ENCODE assay signal across 15 cellular contexts in genomic region chr3:31356941-31357340, GRCh38.
DNase-seq lines count a peak whose midpoint lies in the region; ATAC-seq, FAIRE-seq and TF ChIP-seq lines count a peak whose summit lies in the region.
"Had no signal": no experiment of that assay in that cellular context is flagged by ENCODE, and none has a peak within 500 bp of the region (broad histone marks: within the 10 kb centered on the region; RNA-seq: fewer than 3 reads in every experiment).

No MANE protein-coding gene starts in this region.

- no peak overlapping the region for H3K23ac ChIP-seq in IMR-90 (ENCODE audit: low read depth, low read length)

- no peak overlapping the region for H4K8ac ChIP-seq in IMR-90 (ENCODE audit: low read depth in 2 of 2, low read length in 2 of 2)

- DNase-seq in ELF-1 (ENCODE audit: low read depth, low spot score) (peak; percentile 43), IMR-90 (peak; percentile 33), mammary epithelial cell (peak; percentile 78), HepG2 (ENCODE audit: low spot score) (no peak), anterior cingulate cortex (lab: John Stamatoyannopoulos, UW) (no peak), omental fat pad (ENCODE audit: low spot score) (no peak)
- DNase-seq: activated CD8-positive, alpha-beta memory T cell treated with anti-CD3 and anti-CD28 coated beads, Interleukin-2, amount 50 U/mL, for 48 hours; stimulated activated CD4-positive, alpha-beta T cell treated with anti-CD3 and anti-CD28 coated beads, Interleukin-15, amount 100 ng/mL, for 24 hours; stimulated activated naive B cell treated with anti-CD40 and anti-IgM and Interleukin-4, amounts not matched to agents 10 μg/mL and 1 μg/mL and 100 μg/mL, for 72 hours had no signal

- TF ChIP-seq CTCF in IMR-90 (conservative IDR thresholded peaks at IDR 0.05; ENCODE audit: low read depth, low read length) (no peak), mammary epithelial cell (conservative IDR thresholded peaks at IDR 0.05 in 1 of 2, IDR thresholded peaks at IDR 0.05 in 1 of 2; ENCODE audit: extremely low read depth in 1 of 2, insufficient read depth in 1 of 2, low read depth in 1 of 2, low read length in 2 of 2) (no peak), HepG2 (CRISPR knock-in tag; IDR thresholded peaks at IDR 0.05) (no peak), gastroesophageal sphincter (IDR thresholded peaks at IDR 0.05) (no peak), omental fat pad (IDR thresholded peaks at IDR 0.05) (no peak)

- dilution Hi-C loops in IMR-90 (cut with HindIII; ENCODE audit: low sequenced_read_pairs, unreplicated experiment): no loop called here
- dilution Hi-C loops in mammary epithelial cell (cut with HindIII; ENCODE audit: low sequenced_read_pairs): no loop called here

- H2AFZ ChIP-seq in IMR-90 (replicated peaks; ENCODE audit: low read length, poor library complexity) (no peak overlapping the region), mammary epithelial cell (ENCODE audit: low read depth, low read length) (peak overlapping the region; percentile 56), HepG2 (ENCODE audit: low read length) (no peak overlapping the region)
- H2AFZ ChIP-seq: neural progenitor cell had no signal

- H4K20me1 ChIP-seq in IMR-90 (ENCODE audit: insufficient read depth, low read length) (no peaks in the 10 kb centered on the region), mammary epithelial cell (ENCODE audit: insufficient read depth, low read length) (no peaks in the 10 kb centered on the region), HepG2 (ENCODE audit: insufficient read depth, low read length) (no peaks in the 10 kb centered on the region)

- no peaks in the 10 kb centered on the region for H3K79me1 ChIP-seq in IMR-90 (ENCODE audit: low read depth in 1 of 2, low read length in 2 of 2)

- H3K4me3 ChIP-seq in IMR-90 (ENCODE audit: insufficient read depth, low read depth, low read length) (no peak overlapping the region), mammary epithelial cell (replicated peaks in 1 of 3; ENCODE audit: insufficient read depth in 1 of 3, low read depth in 2 of 3, low read length in 3 of 3) (no peak overlapping the region), HepG2 (replicated peaks in 1 of 3; ENCODE audit: insufficient read depth in 1 of 3, low read depth in 2 of 3, low read length in 3 of 3) (no peak overlapping the region), gastroesophageal sphincter (no peak overlapping the region)
- H3K4me3 ChIP-seq: GM12878, neural progenitor cell had no signal

- CTCF ChIA-PET in IMR-90 (lab: Yijun Ruan, JAX): no interaction called here
- CTCF ChIA-PET in mammary epithelial cell (lab: Charles Lee; ENCODE audit: low non-redundant PET): no interaction called here
- CTCF ChIA-PET in HepG2 (lab: Yijun Ruan, JAX; ENCODE audit: low intra/inter-chr PET ratio, low total read pairs): no interaction called here

- H3K56ac ChIP-seq in IMR-90 (ENCODE audit: extremely low read depth, insufficient read depth, low read length): no peak overlapping the region

- no peak overlapping the region for H2AK5ac ChIP-seq in IMR-90 (ENCODE audit: low read depth, low read length)

- no peak overlapping the region for H2BK120ac ChIP-seq in IMR-90 (ENCODE audit: low read depth, low read length)

- H2BK20ac ChIP-seq in IMR-90 (ENCODE audit: low read depth, low read length): no peak overlapping the region

- H3K4me2 ChIP-seq in IMR-90 (ENCODE audit: low read depth, low read length) (no peak overlapping the region), mammary epithelial cell (ENCODE audit: insufficient read depth, low read depth, low read length) (no peak overlapping the region), HepG2 (ENCODE audit: low read depth, low read length) (no peak overlapping the region)
- H3K4me2 ChIP-seq: neural progenitor cell had no signal

- in situ Hi-C loops in IMR-90 (cut with MboI; ENCODE audit: low sequenced_read_pairs): no loop called here
- in situ Hi-C loops in mammary epithelial cell (cut with MboI; ENCODE audit: low sequenced_read_pairs in 2 of 2): no loop called here
- in situ Hi-C loops in HepG2 (cut with HindIII; ENCODE audit: extremely low pct_ligation_motif_present, low pct_unique_long_range_greater_than_20kb): no loop called here

- intact Hi-C loops in IMR-90 (cut with micrococcal nuclease) (no loop called here), mammary epithelial cell (cut with micrococcal nuclease) (no loop called here), HepG2 (cut with micrococcal nuclease; ENCODE audit: unreplicated experiment) (no loop called here)

- H3K18ac ChIP-seq in IMR-90 (ENCODE audit: low read depth, low read length): no peak overlapping the region

- BruUV-seq in IMR-90 (replicated peaks; lab: Mats Ljungman, UMichigan): no TSS peak
- BruUV-seq in mammary epithelial cell (replicated peaks; lab: Mats Ljungman, UMichigan): no TSS peak
- no TSS peak for BruUV-seq in HepG2 (replicated peaks; lab: Mats Ljungman, UMichigan)

- no peak overlapping the region for H2BK5ac ChIP-seq in IMR-90 (ENCODE audit: low read depth, low read length, poor library complexity, severe bottlenecking)

- TF ChIP-seq POLR2A in IMR-90 (IDR thresholded peaks at IDR 0.05; ENCODE audit: low read depth, low read length): no peak
- TF ChIP-seq POLR2A in HepG2 (IDR thresholded peaks at IDR 0.05; ENCODE audit: insufficient read depth in 1 of 2, low read depth in 2 of 2, low read length in 2 of 2): no peak
- TF ChIP-seq POLR2A in gastroesophageal sphincter (IDR thresholded peaks at IDR 0.05): no peak

- TF ChIP-seq EP300 in HepG2 (IDR thresholded peaks at IDR 0.05; ENCODE audit: low read depth in 2 of 2, low read length in 2 of 2): no peak
- TF ChIP-seq EP300 in HepG2 (CRISPR knock-in tag; IDR thresholded peaks at IDR 0.05; ENCODE audit: borderline replicate concordance): no peak
- no peak for TF ChIP-seq EP300 in gastroesophageal sphincter (IDR thresholded peaks at IDR 0.05)

- no peak overlapping the region for H4K5ac ChIP-seq in IMR-90 (ENCODE audit: low read depth, low read length)

- H4K91ac ChIP-seq in IMR-90 (ENCODE audit: insufficient read depth, low read depth, low read length): no peak overlapping the region

- H3K9ac ChIP-seq in IMR-90 (ENCODE audit: low read depth, low read length): no peak overlapping the region
- no peak overlapping the region for H3K9ac ChIP-seq in mammary epithelial cell (ENCODE audit: insufficient read depth, low read length)
- no peak overlapping the region for H3K9ac ChIP-seq in HepG2 (ENCODE audit: insufficient read depth, low read depth, low read length)
- H3K9ac ChIP-seq: neural progenitor cell had no signal

- WGBS in IMR-90 (ENCODE audit: extremely low coverage in 2 of 2, insufficient read length in 1 of 2), 2 experiments: 93% methylated on average over 2 of the region's 9 CpGs; no CpG with 5 or more reads in 1 of the 2 experiments
- WGBS in mammary epithelial cell (ENCODE audit: low coverage, missing lambda C conversion rate): 33% methylated on average over 9 of the region's 9 CpGs
- WGBS in HepG2 (ENCODE audit: low lambda C conversion rate): 94% methylated on average over 9 of the region's 9 CpGs
- 76 to 84% methylated on average over 8 of the region's 9 CpGs for WGBS in gastroesophageal sphincter (ENCODE audit: low coverage in 1 of 2), 2 donors

- POLR2A ChIA-PET in IMR-90 (lab: Charles Lee; ENCODE audit: unreplicated experiment): no interaction called here
- POLR2A ChIA-PET in HepG2 (lab: Yijun Ruan, JAX): no interaction called here

- no peak overlapping the region for H3K27ac ChIP-seq in IMR-90 (ENCODE audit: insufficient read depth, low read length)
- peak overlapping the region; percentile 3 for H3K27ac ChIP-seq in mammary epithelial cell (ENCODE audit: insufficient read depth, low read depth, low read length)
- H3K27ac ChIP-seq in HepG2 (ENCODE audit: extremely low read length, insufficient read depth, low read length): no peak overlapping the region
- no peak overlapping the region for H3K27ac ChIP-seq in gastroesophageal sphincter
- H3K27ac ChIP-seq: epithelial cell of prostate, neural progenitor cell had no signal

- H2BK15ac ChIP-seq in IMR-90 (ENCODE audit: low read depth, low read length): no peak overlapping the region

- H3K9me1 ChIP-seq in IMR-90 (ENCODE audit: insufficient read depth, low read length): peaks cover 1% of the 10 kb centered on the region; the same call in 1 of the 2 replicates

- no peaks in the 10 kb centered on the region for H3K9me3 ChIP-seq in IMR-90 (ENCODE audit: control insufficient read depth, insufficient read depth, low read length)
- H3K9me3 ChIP-seq in mammary epithelial cell (replicated peaks; ENCODE audit: insufficient read depth, low read length): no peaks in the 10 kb centered on the region
- no peaks in the 10 kb centered on the region for H3K9me3 ChIP-seq in HepG2 (ENCODE audit: low read length)
- no peaks in the 10 kb centered on the region for H3K9me3 ChIP-seq in gastroesophageal sphincter

- TF ChIP-seq RAD21 in IMR-90 (IDR thresholded peaks at IDR 0.05; ENCODE audit: low read length): no peak
- no peak for TF ChIP-seq RAD21 in HepG2 (CRISPR knock-in tag; IDR thresholded peaks at IDR 0.05)

- no peak for ATAC-seq in IMR-90 (ENCODE audit: low read depth)
- no peak for ATAC-seq in HepG2
- no peak for ATAC-seq in gastroesophageal sphincter
- ATAC-seq in omental fat pad (ENCODE audit: low FRiP score): no peak
- no peak for ATAC-seq in GM21619 (IDR thresholded peaks at IDR 0.05; ENCODE audit: unreplicated experiment)
- ATAC-seq: GM12878; stimulated activated naive B cell treated with anti-CD40 and anti-IgM and Interleukin-4, amounts not matched to agents 10 μg/mL and 1 μg/mL and 100 μg/mL, for 72 hours had no signal

- H3K79me2 ChIP-seq in mammary epithelial cell (ENCODE audit: insufficient read depth, low read length) (no peaks in the 10 kb centered on the region), HepG2 (ENCODE audit: insufficient read depth, low read length) (no peaks in the 10 kb centered on the region)

- H2AK9ac ChIP-seq in IMR-90 (replicated peaks; ENCODE audit: low read depth, low read length, poor library complexity): no peak overlapping the region

- no peak for FAIRE-seq in HepG2 (lab: Jason Lieb, UNC)
- FAIRE-seq: GM12878, islet of Langerhans had no signal

- H3K27me3 ChIP-seq in IMR-90 (ENCODE audit: control insufficient read depth, insufficient read depth, low read length) (no peaks in the 10 kb centered on the region; the same call in 1 of the 2 replicates), mammary epithelial cell (ENCODE audit: insufficient read depth, low read length) (no peaks in the 10 kb centered on the region), HepG2 (ENCODE audit: control insufficient read depth in 1 of 2, insufficient read depth in 2 of 2, low read length in 2 of 2) (no peaks in the 10 kb centered on the region), gastroesophageal sphincter (no peaks in the 10 kb centered on the region)
- H3K27me3 ChIP-seq: neural progenitor cell had no signal

- H3K4me1 ChIP-seq in IMR-90 (ENCODE audit: control insufficient read depth, insufficient read depth, low read length) (peaks cover 6% of the 10 kb centered on the region), mammary epithelial cell (ENCODE audit: insufficient read depth, low read length) (peaks cover 10% of the 10 kb centered on the region), HepG2 (ENCODE audit: insufficient read depth, low read length) (peaks cover 21% of the 10 kb centered on the region), gastroesophageal sphincter (peaks cover 0 to 4% (median 0%) of the 10 kb centered on the region in 3 donors)

- H3K36me3 ChIP-seq in IMR-90 (ENCODE audit: control insufficient read depth, insufficient read depth, low read length) (no peaks in the 10 kb centered on the region), mammary epithelial cell (ENCODE audit: insufficient read depth, low read length) (no peaks in the 10 kb centered on the region), HepG2 (replicated peaks in 1 of 2; ENCODE audit: control insufficient read depth in 1 of 2, insufficient read depth in 2 of 2, low read length in 2 of 2) (no peaks in the 10 kb centered on the region), gastroesophageal sphincter (no peaks in the 10 kb centered on the region)
- H3K36me3 ChIP-seq: neural progenitor cell had no signal

- H3K4ac ChIP-seq in IMR-90 (ENCODE audit: low read depth, low read length): no peak overlapping the region

- no peak overlapping the region for H3K14ac ChIP-seq in IMR-90 (replicated peaks; ENCODE audit: low read depth, low read length)

Comparison
In these comparisons a context has a peak if more than half of its experiments do, and no peak if none do; other contexts are left out.
1. DNase-seq: peak in ELF-1 (single experiment), IMR-90 (single experiment) and mammary epithelial cell (single experiment); none in HepG2 (single experiment), anterior cingulate cortex (0 of 58) and omental fat pad (single experiment).